19 cellular contexts compared by ENCODE assay signal in the genomic region with DNA sequence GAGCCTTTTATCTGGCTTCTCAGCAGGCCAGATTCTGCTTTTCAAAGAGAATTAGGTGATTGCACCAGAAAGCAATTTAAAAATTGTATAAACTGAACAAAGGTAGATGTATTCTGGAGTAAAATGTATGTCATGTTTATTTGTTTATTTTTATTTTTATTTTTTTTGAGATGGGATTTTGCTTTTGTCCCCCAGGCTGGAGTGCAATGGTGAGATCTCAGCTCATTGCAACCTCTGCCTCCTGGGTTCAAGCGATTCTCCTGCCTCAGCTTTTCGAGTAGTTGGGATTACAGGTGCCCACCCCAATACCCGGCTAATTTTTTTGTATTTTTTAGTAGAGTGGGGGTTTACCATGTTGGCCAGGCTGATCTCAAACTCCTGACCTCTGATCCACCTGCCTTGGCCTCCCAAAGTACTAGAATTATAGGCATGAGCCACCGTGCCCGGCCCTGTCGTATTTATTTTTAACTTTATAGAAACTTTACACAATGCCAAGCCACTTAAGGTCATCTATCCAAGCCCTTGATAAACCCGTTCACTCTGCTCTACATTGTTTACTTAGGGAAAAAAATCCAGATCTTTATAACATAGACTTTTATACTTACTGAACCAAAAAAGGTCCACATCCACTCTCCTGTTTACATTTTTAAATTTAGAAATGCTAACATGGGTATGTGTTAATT. TPM values are rescaled to one million over a fixed set of nuclear protein-coding genes. Genes with fewer than 3 reads are reported as not detected.
A peak's percentile ranks its signal among the peaks of the same experiment; 100 is the strongest.
DNase-seq lines count a peak whose midpoint lies in the region; ATAC-seq and TF ChIP-seq lines count a peak whose summit lies in the region.
"Had no signal": no experiment of that assay in that cellular context is flagged by ENCODE, and none has a peak within 500 bp of the region (broad histone marks: within the 10 kb centered on the region; RNA-seq: fewer than 3 reads in every experiment).

No MANE protein-coding gene starts in this region.

- POLR2A ChIA-PET in CD4-positive, alpha-beta T cell (lab: Charles Lee) = interaction anchor here (1.0 to 1.6 kb wide), 5 partner anchors 11 to 420 kb away, joined by 3 to 12 read pairs (median 6); a partner anchor contains a TSS

- no peaks in the 10 kb centered on the region for H3K27me3 Mint-ChIP-seq in CD4-positive, alpha-beta T cell
- no peaks in the 10 kb centered on the region for H3K27me3 Mint-ChIP-seq in effector memory CD8-positive, alpha-beta T cell
- H3K27me3 Mint-ChIP-seq: activated CD4-positive, alpha-beta memory T cell treated with anti-CD3 and anti-CD28 coated beads, Interleukin-2, amount 10 ng/mL, durations not matched to agents 7 days and 5 days; central memory CD8-positive, alpha-beta T cell; stimulated activated naive CD8-positive, alpha-beta T cell treated with anti-CD3 and anti-CD28 coated beads, Interleukin-15, Interleukin-2, amounts not matched to agents 100 ng/mL and 50 ng/mL, for 24 hours had no signal

- ATAC-seq in CD4-positive, alpha-beta T cell (ENCODE audit: poor library complexity) = no peak
- peak; percentile 4 for ATAC-seq in HG03432 (IDR thresholded peaks at IDR 0.05; ENCODE audit: unreplicated experiment)
- ATAC-seq in effector memory CD8-positive, alpha-beta T cell (replicated peaks) = no peak

- CTCF ChIA-PET in CD4-positive, alpha-beta T cell (lab: Charles Lee) = interaction anchor here (0.6 to 2.2 kb wide), 16 partner anchors 12 to 435 kb away, joined by 3 to 39 read pairs (median 4); a partner anchor contains a TSS

- intact Hi-C loops in CD4-positive, alpha-beta T cell (cut with DNase I, micrococcal nuclease) = loop anchor here (1.0 to 10.0 kb wide), 9 partner anchors 22 to 859 kb away; a partner anchor contains a TSS

- TF ChIP-seq CTCF in 22Rv1 (IDR thresholded peaks at IDR 0.05) (peak; percentile 58), foreskin fibroblast (IDR thresholded peaks at IDR 0.05; ENCODE audit: low read depth, low read length) (no peak)
- TF ChIP-seq CTCF in CD4-positive, alpha-beta T cell (IDR thresholded peaks at IDR 0.05) = no peak

- no peaks in the 10 kb centered on the region for H3K27me3 ChIP-seq in CD4-positive, alpha-beta T cell (ENCODE audit: control insufficient read depth, insufficient read depth, low read length)
- H3K27me3 ChIP-seq: adrenal gland, right lobe of liver, spleen, testis had no signal

- H3K27ac Mint-ChIP-seq in CD4-positive, alpha-beta T cell = peak overlapping the region; percentile 86
- H3K27ac Mint-ChIP-seq in effector memory CD8-positive, alpha-beta T cell = peak overlapping the region; percentile 49 to 81
- H3K27ac Mint-ChIP-seq: endodermal cell; stimulated activated naive CD8-positive, alpha-beta T cell treated with anti-CD3 and anti-CD28 coated beads, Interleukin-15, Interleukin-2, amounts not matched to agents 100 ng/mL and 50 ng/mL, for 24 hours had no signal

- H3K9me3 ChIP-seq in CD4-positive, alpha-beta T cell (ENCODE audit: control insufficient read depth, low read length) = no peaks in the 10 kb centered on the region
- H3K9me3 ChIP-seq: adrenal gland, HAP-1, left lung, right lobe of liver, spleen, testis had no signal

- no peaks in the 10 kb centered on the region for H3K36me3 Mint-ChIP-seq in CD4-positive, alpha-beta T cell (ENCODE audit: low read depth)
- no peaks in the 10 kb centered on the region for H3K36me3 Mint-ChIP-seq in effector memory CD8-positive, alpha-beta T cell (ENCODE audit: insufficient read depth)
- H3K36me3 Mint-ChIP-seq: activated naive CD4-positive, alpha-beta T cell treated with anti-CD3 and anti-CD28 coated beads, Interleukin-2, amount 10 ng/mL, durations not matched to agents 7 days and 5 days had no signal

- no peaks in the 10 kb centered on the region for H3K9me3 Mint-ChIP-seq in CD4-positive, alpha-beta T cell
- H3K9me3 Mint-ChIP-seq in effector memory CD8-positive, alpha-beta T cell = no peaks in the 10 kb centered on the region
- H3K9me3 Mint-ChIP-seq: activated CD4-positive, alpha-beta memory T cell treated with anti-CD3 and anti-CD28 coated beads, Interleukin-2, amount 10 ng/mL, durations not matched to agents 7 days and 5 days; activated naive CD4-positive, alpha-beta T cell treated with anti-CD3 and anti-CD28 coated beads, Interleukin-2, amount 10 ng/mL, durations not matched to agents 7 days and 5 days; activated T-helper 1 cell treated with anti-CD3 and anti-CD28 coated beads, Interleukin-12 subunit alpha, Interleukin-12 subunit beta, Interleukin-2, Interleukin-4 antibody, amounts not matched to agents 30 ng/mL and 10 ng/mL and 1 ng/mL, durations not matched to agents 14 hours and 24 hours and 36 hours; central memory CD8-positive, alpha-beta T cell; endodermal cell; stimulated activated naive CD8-positive, alpha-beta T cell treated with anti-CD3 and anti-CD28 coated beads, Interleukin-15, Interleukin-2, amounts not matched to agents 100 ng/mL and 50 ng/mL, for 24 hours had no signal

- no peak overlapping the region for H3K4me3 ChIP-seq in foreskin fibroblast (ENCODE audit: low read depth in 1 of 2, low read length in 2 of 2)
- H3K4me3 ChIP-seq: adrenal gland, HAP-1, left lung, right lobe of liver, testis had no signal

- no peak overlapping the region for H3K27ac ChIP-seq in 22Rv1
- H3K27ac ChIP-seq in CD4-positive, alpha-beta T cell (ENCODE audit: low read depth, low read length) = no peak overlapping the region
- H3K27ac ChIP-seq: adrenal gland, left lung, right lobe of liver, testis had no signal

- DNase-seq in CD4-positive, alpha-beta T cell = no peak
- no peak for DNase-seq in effector memory CD8-positive, alpha-beta T cell
- no peak for DNase-seq in SW480 (ENCODE audit: low spot score)
- no peak for DNase-seq in foreskin fibroblast
- DNase-seq in NOMO-1 treated with DMSO at 0.1 percent for 48 hours (lab: John Stamatoyannopoulos, UW; ENCODE audit: unreplicated experiment) = no peak

- H3K4me1 Mint-ChIP-seq in CD4-positive, alpha-beta T cell (ENCODE audit: low read depth) = peaks cover 10% of the 10 kb centered on the region
- H3K4me1 Mint-ChIP-seq in effector memory CD8-positive, alpha-beta T cell (ENCODE audit: low read depth in 2 of 2) = peaks cover 9 to 10% of the 10 kb centered on the region in 2 donors

- no peak overlapping the region for H3K4me3 Mint-ChIP-seq in CD4-positive, alpha-beta T cell
- no peak overlapping the region for H3K4me3 Mint-ChIP-seq in effector memory CD8-positive, alpha-beta T cell
- H3K4me3 Mint-ChIP-seq: endodermal cell had no signal

RNA-seq across cellular contexts. Expression of a gene that starts 22.7 kb away (rescaled TPM):
- total RNA-seq in CD4-positive, alpha-beta T cell = 10 to 100 TPM; 17.4 to 18.7 TPM
